ENCODE assay signal across 1 cellular context in the genomic region with DNA sequence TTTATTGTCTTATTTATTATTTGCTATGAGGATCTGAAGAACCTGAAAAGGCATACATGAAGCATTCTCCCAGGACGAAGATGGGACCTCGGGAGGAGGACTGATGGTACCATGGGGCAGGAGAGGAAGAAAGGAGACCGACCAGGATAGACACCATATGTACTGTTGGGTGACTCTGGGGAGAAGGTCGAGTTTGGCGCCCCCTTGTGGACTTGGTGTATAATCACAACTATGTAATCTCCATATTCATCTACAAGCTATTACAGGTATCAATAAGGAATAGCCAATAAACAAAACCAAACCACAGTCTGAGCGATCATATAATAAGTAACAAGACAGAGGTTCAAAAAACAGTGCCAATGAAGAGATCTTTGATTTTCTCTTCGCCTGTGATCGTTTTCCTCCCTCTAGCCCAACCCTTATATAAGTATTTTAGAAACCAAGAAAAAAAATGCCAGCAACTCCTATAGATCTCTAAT.
TF ChIP-seq lines count a peak whose summit lies in the region.

No MANE protein-coding gene starts in this region.

TF ChIP-seq in HepG2, 621 proteins besides CTCF, POLR2A, EP300 and RAD21 (continued from another document):
- TF ChIP-seq, protein P1, sequence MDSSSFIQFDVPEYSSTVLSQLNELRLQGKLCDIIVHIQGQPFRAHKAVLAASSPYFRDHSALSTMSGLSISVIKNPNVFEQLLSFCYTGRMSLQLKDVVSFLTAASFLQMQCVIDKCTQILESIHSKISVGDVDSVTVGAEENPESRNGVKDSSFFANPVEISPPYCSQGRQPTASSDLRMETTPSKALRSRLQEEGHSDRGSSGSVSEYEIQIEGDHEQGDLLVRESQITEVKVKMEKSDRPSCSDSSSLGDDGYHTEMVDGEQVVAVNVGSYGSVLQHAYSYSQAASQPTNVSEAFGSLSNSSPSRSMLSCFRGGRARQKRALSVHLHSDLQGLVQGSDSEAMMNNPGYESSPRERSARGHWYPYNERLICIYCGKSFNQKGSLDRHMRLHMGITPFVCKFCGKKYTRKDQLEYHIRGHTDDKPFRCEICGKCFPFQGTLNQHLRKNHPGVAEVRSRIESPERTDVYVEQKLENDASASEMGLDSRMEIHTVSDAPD (CRISPR knock-in tag; IDR thresholded peaks at IDR 0.05): no peak
- TF ChIP-seq ZNF768 (CRISPR knock-in tag; IDR thresholded peaks at IDR 0.05) (no peak), ZNF3 (CRISPR knock-in tag; IDR thresholded peaks at IDR 0.05) (no peak), KDM5A (IDR thresholded peaks at IDR 0.05; ENCODE audit: borderline replicate concordance, low read length) (no peak), GATA4 (IDR thresholded peaks at IDR 0.05; ENCODE audit: borderline replicate concordance, low read depth) (no peak), FOXO1 (CRISPR knock-in tag; IDR thresholded peaks at IDR 0.05) (no peak), ZNF670 (CRISPR knock-in tag; IDR thresholded peaks at IDR 0.05; ENCODE audit: borderline replicate concordance) (0 out of 2 replicates have a peak, but pooled peaks have one; percentile 30), TEAD2 (CRISPR knock-in tag; IDR thresholded peaks at IDR 0.05) (no peak), HHEX (CRISPR knock-in tag; IDR thresholded peaks at IDR 0.05) (no peak)
- TF ChIP-seq, protein P2, sequence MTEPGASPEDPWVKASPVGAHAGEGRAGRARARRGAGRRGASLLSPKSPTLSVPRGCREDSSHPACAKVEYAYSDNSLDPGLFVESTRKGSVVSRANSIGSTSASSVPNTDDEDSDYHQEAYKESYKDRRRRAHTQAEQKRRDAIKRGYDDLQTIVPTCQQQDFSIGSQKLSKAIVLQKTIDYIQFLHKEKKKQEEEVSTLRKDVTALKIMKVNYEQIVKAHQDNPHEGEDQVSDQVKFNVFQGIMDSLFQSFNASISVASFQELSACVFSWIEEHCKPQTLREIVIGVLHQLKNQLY (CRISPR knock-in tag; IDR thresholded peaks at IDR 0.05): 0 out of 2 replicates have a peak, but pooled peaks have one; percentile 13
